34 cellular contexts compared by ENCODE assay signal in genomic region chr7:38820571-38820970, GRCh38.
"Had no signal": no experiment of that assay in that cellular context is flagged by ENCODE, and none has a peak within 500 bp of the region (broad histone marks: within the 10 kb centered on the region; RNA-seq: fewer than 3 reads in every experiment).

No MANE protein-coding gene starts in this region.

- DNase-seq: activated effector memory CD4-positive, alpha-beta T cell treated with anti-CD3 and anti-CD28 coated beads, Interleukin-2, amount 50 U/mL, for 16 hours; activated effector memory CD4-positive, alpha-beta T cell treated with Interleukin-2 at 50 U/mL for 16 hours; activated gamma-delta T cell; activated gamma-delta T cell treated with Interleukin-2 at 50 U/mL for 16 hours; activated naive CD4-positive, alpha-beta T cell; activated naive CD4-positive, alpha-beta T cell treated with anti-CD3 and anti-CD28 coated beads for 36 hours; activated naive CD4-positive, alpha-beta T cell treated with anti-CD3 and anti-CD28 coated beads, Interleukin-2, amount 10 ng/mL, durations not matched to agents 7 days and 5 days; activated naive CD4-positive, alpha-beta T cell treated with anti-CD3 and anti-CD28 coated beads, Interleukin-2, amount 50 U/mL, for 16 hours; activated naive CD4-positive, alpha-beta T cell treated with Interleukin-2 at 50 U/mL for 16 hours; activated naive CD8-positive, alpha-beta T cell treated with anti-CD3 and anti-CD28 coated beads for 36 hours; activated naive CD8-positive, alpha-beta T cell treated with anti-CD3 and anti-CD28 coated beads, Interleukin-2, amount 10 ng/mL, durations not matched to agents 7 days and 5 days; activated naive CD8-positive, alpha-beta T cell treated with anti-CD3 and anti-CD28 coated beads, Interleukin-2, amount 50 U/mL, for 24 hours; activated T-cell treated with anti-CD3 and anti-CD28 coated beads, Interleukin-2, amount 50 U/mL, for 1 hour; activated T-cell treated with anti-CD3 and anti-CD28 coated beads, Interleukin-2, amount 50 U/mL, for 24 hours; activated T-cell treated with anti-CD3 and anti-CD28 coated beads, Interleukin-2, amount 50 U/mL, for 4 hours; activated T-cell treated with anti-CD3 and anti-CD28 coated beads, Interleukin-2, amount 50 U/mL, for 48 hours; activated T-cell treated with anti-CD3 and anti-CD28 coated beads, Interleukin-2, amount 50 U/mL, for 72 hours; adrenal gland; amniotic stem cell; amygdala; anterior cingulate cortex; aorta; body of pancreas; brain microvascular endothelial cell; caudate nucleus; central memory CD4-positive, alpha-beta T cell; cerebellar nuclear complex had no signal

- H3K27ac ChIP-seq: adrenal gland, ascending aorta, body of pancreas, brain microvascular endothelial cell, breast epithelium, cardiac muscle cell had no signal

- H3K9me3 ChIP-seq: adrenal gland had no signal

- FAIRE-seq: astrocyte, bronchial epithelial cell had no signal

- H3K27me3 ChIP-seq: adrenal gland, ascending aorta, body of pancreas, brain microvascular endothelial cell, breast epithelium, cardiac muscle cell had no signal

- H3K4me3 ChIP-seq: adrenal gland, ascending aorta, body of pancreas, breast epithelium, cardiac muscle cell had no signal

- H3K4me1 ChIP-seq: adrenal gland, breast epithelium had no signal

- H3K36me3 ChIP-seq: adrenal gland, breast epithelium, cardiac muscle cell had no signal

- ATAC-seq: activated naive CD4-positive, alpha-beta T cell treated with anti-CD3 and anti-CD28 coated beads, Interleukin-2, amount 50 U/mL, for 72 hours; activated naive CD8-positive, alpha-beta T cell treated with anti-CD3 and anti-CD28 coated beads, Interleukin-2, amount 50 U/mL, for 24 hours; activated T-cell treated with anti-CD3 and anti-CD28 coated beads, Interleukin-2, amount 50 U/mL, for 4 hours; activated T-cell treated with anti-CD3 and anti-CD28 coated beads, Interleukin-2, amount 50 U/mL, for 72 hours; activated T-helper 17 cell treated with anti-CD3 and anti-CD28 coated beads, Interleukin-2, amount 50 U/mL, for 72 hours; body of pancreas had no signal
